ENCODE assay signal across 10 cellular contexts in genomic region chr6:152975204-152975915, GRCh38. TPM values are rescaled to one million over a fixed set of nuclear protein-coding genes. Genes with fewer than 3 reads are reported as not detected.
DNase-seq lines count a peak whose midpoint lies in the region; ATAC-seq and TF ChIP-seq lines count a peak whose summit lies in the region.
"Had no signal": no experiment of that assay in that cellular context is flagged by ENCODE, and none has a peak within 500 bp of the region (broad histone marks: within the 10 kb centered on the region; RNA-seq: fewer than 3 reads in every experiment).

No MANE protein-coding gene starts in this region.

- H3K9me3 Mint-ChIP-seq in activated T-cell treated with anti-CD3 and anti-CD28 coated beads, Interleukin-2, amount 50 U/mL, for 24 hours, result peaks cover 4% of the 10 kb centered on the region
- no peaks in the 10 kb centered on the region for H3K9me3 Mint-ChIP-seq in brain
- H3K9me3 Mint-ChIP-seq in H9, result no peaks in the 10 kb centered on the region
- H3K9me3 Mint-ChIP-seq: naive B cell had no signal

- H4K5ac ChIP-seq in H9 (ENCODE audit: insufficient read length, low read depth, low read length), result no peak overlapping the region

- H3K27ac Mint-ChIP-seq in activated T-cell treated with anti-CD3 and anti-CD28 coated beads, Interleukin-2, amount 50 U/mL, for 24 hours, result no peak overlapping the region
- H3K27ac Mint-ChIP-seq in brain (peak overlapping the region in 3 of 5 experiments; percentile 21 to 66 (median 55)), H9 (peak overlapping the region in 1 of 3 experiments; percentile 46; a peak in 2 of 7 replicates)
- H3K27ac Mint-ChIP-seq: naive B cell had no signal

- no peaks in the 10 kb centered on the region for H3K27me3 Mint-ChIP-seq in activated T-cell treated with anti-CD3 and anti-CD28 coated beads, Interleukin-2, amount 50 U/mL, for 24 hours
- H3K27me3 Mint-ChIP-seq in brain, result peaks cover 2% of the 10 kb centered on the region
- H3K27me3 Mint-ChIP-seq in H9 (ENCODE audit: low read depth), result no peaks in the 10 kb centered on the region
- H3K27me3 Mint-ChIP-seq: naive B cell had no signal

- ATAC-seq in HG03432 (IDR thresholded peaks at IDR 0.05; ENCODE audit: unreplicated experiment) (peak; percentile 47), HG02885 (IDR thresholded peaks at IDR 0.05; ENCODE audit: poor library complexity, unreplicated experiment) (no peak)
- peak; percentile 40 for ATAC-seq in stimulated activated naive CD8-positive, alpha-beta T cell treated with anti-CD3 and anti-CD28 coated beads, Interleukin-15, Interleukin-2, amounts not matched to agents 100 U/mL and 50 U/mL, for 24 hours

- H2BK15ac ChIP-seq in H9 (ENCODE audit: low read depth, low read length), result no peak overlapping the region

- H3K4me1 Mint-ChIP-seq in activated T-cell treated with anti-CD3 and anti-CD28 coated beads, Interleukin-2, amount 50 U/mL, for 24 hours (ENCODE audit: low read depth), result peaks cover 52% of the 10 kb centered on the region
- H3K4me1 Mint-ChIP-seq in brain (peaks cover 69% of the 10 kb centered on the region), H9 (peaks cover 40 to 44% of the 10 kb centered on the region in 2 experiments)

- TF ChIP-seq CTCF in brain (conservative IDR thresholded peaks at IDR 0.05) (no peak), H9 (conservative IDR thresholded peaks at IDR 0.05) (no peak), transverse colon (IDR thresholded peaks at IDR 0.05) (no peak)

- no peak overlapping the region for H3K9ac ChIP-seq in H9 (ENCODE audit: extremely low read depth, insufficient read length, low read length)

- no peak overlapping the region for H2AFZ ChIP-seq in H9 (ENCODE audit: low read length)

- H3K4me3 ChIP-seq in transverse colon, result no peak overlapping the region
- H3K4me3 ChIP-seq: esophagus muscularis mucosa had no signal

- H3K9me3 ChIP-seq in H9 (ENCODE audit: control insufficient read depth, low read depth, low read length) (no peaks in the 10 kb centered on the region), transverse colon (no peaks in the 10 kb centered on the region)
- H3K9me3 ChIP-seq: esophagus muscularis mucosa had no signal

- H3K23me2 ChIP-seq in H9 (ENCODE audit: insufficient read length, low read depth, low read length, poor library complexity, severe bottlenecking), result no peaks in the 10 kb centered on the region

- peaks cover 49% of the 10 kb centered on the region for H3K79me2 ChIP-seq in H9 (ENCODE audit: insufficient read depth, low read length)

- WGBS in H9 (ENCODE audit: extremely low coverage, insufficient read length, low lambda C conversion rate), result no CpG with 5 or more reads among the region's 4 CpGs
- 64 to 76% methylated on average over 4 of the region's 4 CpGs for WGBS in transverse colon (ENCODE audit: low coverage in 1 of 2), 2 donors

- peak overlapping the region; percentile 1 for H3K4me3 Mint-ChIP-seq in activated T-cell treated with anti-CD3 and anti-CD28 coated beads, Interleukin-2, amount 50 U/mL, for 24 hours
- H3K4me3 Mint-ChIP-seq in brain (peak overlapping the region in 4 of 5 experiments; percentile 54 to 75 (median 66)), H9 (peak overlapping the region in 1 of 2 experiments; percentile 47; a peak in 1 of 5 replicates)

- H3K79me1 ChIP-seq in H9 (ENCODE audit: insufficient read depth, low read depth, low read length, poor library complexity, severe bottlenecking), result peaks cover 4% of the 10 kb centered on the region

- no peaks in the 10 kb centered on the region for H4K20me1 ChIP-seq in H9 (ENCODE audit: control insufficient read depth, insufficient read depth, insufficient read length)

- DNase-seq in activated T-cell treated with anti-CD3 and anti-CD28 coated beads, Interleukin-2, amount 50 U/mL, for 24 hours, result no peak
- DNase-seq in activated T-cell treated with anti-CD3 and anti-CD28 coated beads, Interleukin-2, amount 50 U/mL, for 1 hour, result no peak
- DNase-seq in stimulated activated naive CD8-positive, alpha-beta T cell treated with anti-CD3 and anti-CD28 coated beads, Interleukin-15, Interleukin-2, amounts not matched to agents 100 U/mL and 50 U/mL, for 24 hours, result no peak
- DNase-seq in H9 (no peak), transverse colon (no peak)
- DNase-seq: naive B cell had no signal

- H3K36me3 ChIP-seq in transverse colon, result peaks cover 0 to 22% (median 9%) of the 10 kb centered on the region in 4 donors

- H3K14ac ChIP-seq in H9 (ENCODE audit: insufficient read depth, low read length), result no peak overlapping the region

- H2BK12ac ChIP-seq in H9 (ENCODE audit: insufficient read length, low read depth, low read length), result no peak overlapping the region

- in situ Hi-C loops in transverse colon (cut with MboI; ENCODE audit: low pct_ligation_motif_present in 1 of 4, low pct_unique_long_range_greater_than_20kb in 1 of 4, low sequenced_read_pairs in 3 of 4), result no loop called here

- no peak overlapping the region for H3T11ph ChIP-seq in H9 (ENCODE audit: low read length)

- no peak overlapping the region for H3K23ac ChIP-seq in H9 (ENCODE audit: insufficient read length, low read depth, low read length)

- H4K91ac ChIP-seq in H9 (ENCODE audit: insufficient read length, low read depth, low read length), result no peak overlapping the region

- no peak overlapping the region for H3K27ac ChIP-seq in H9 (ENCODE audit: insufficient read length, low read depth, low read length)
- no peak overlapping the region for H3K27ac ChIP-seq in transverse colon
- H3K27ac ChIP-seq: esophagus muscularis mucosa had no signal

- no peak overlapping the region for H2BK20ac ChIP-seq in H9 (ENCODE audit: low read depth, low read length, poor library complexity, severe bottlenecking)

- peaks cover 94% of the 10 kb centered on the region for H3K36me3 Mint-ChIP-seq in activated T-cell treated with anti-CD3 and anti-CD28 coated beads, Interleukin-2, amount 50 U/mL, for 24 hours (ENCODE audit: low read depth)
- H3K36me3 Mint-ChIP-seq in brain, result peaks cover 48% of the 10 kb centered on the region
- peaks cover 51 to 69% (median 61%) of the 10 kb centered on the region in 3 experiments for H3K36me3 Mint-ChIP-seq in H9 (ENCODE audit: insufficient read depth in 1 of 3, low read depth in 3 of 3)

- TF ChIP-seq POLR2A in transverse colon (IDR thresholded peaks at IDR 0.05), result no peak

- H3K18ac ChIP-seq in H9 (ENCODE audit: insufficient read length, low read depth, low read length), result no peak overlapping the region

- no peak overlapping the region for H4K8ac ChIP-seq in H9 (replicated peaks; ENCODE audit: insufficient read length, low read depth, low read length)

- no peak overlapping the region for H3K4ac ChIP-seq in H9 (ENCODE audit: low read depth, low read length)

- H3K27me3 ChIP-seq in H9 (ENCODE audit: insufficient read depth, low read length), result no peaks in the 10 kb centered on the region
- H3K27me3 ChIP-seq in transverse colon, result no peaks in the 10 kb centered on the region
- H3K27me3 ChIP-seq: esophagus muscularis mucosa had no signal

- no peak overlapping the region for H3K56ac ChIP-seq in H9 (ENCODE audit: insufficient read length, low read depth, low read length)

- no peak overlapping the region for H2BK120ac ChIP-seq in H9 (ENCODE audit: low read depth, low read length, poor library complexity, severe bottlenecking)

- intact Hi-C loops in transverse colon (cut with DNase I; ENCODE audit: low total_unique reads), result no loop called here

- no peak overlapping the region for H2BK5ac ChIP-seq in H9 (ENCODE audit: insufficient read length, low read length)

- no peak overlapping the region for H3K4me2 ChIP-seq in H9 (ENCODE audit: insufficient read depth, insufficient read length, low read length)

- H3K4me1 ChIP-seq in H9 (ENCODE audit: insufficient read depth, low read length) (no peaks in the 10 kb centered on the region; the same call in 1 of the 2 replicates), transverse colon (peaks cover 0 to under 1% (median 0%) of the 10 kb centered on the region in 4 donors)
- H3K4me1 ChIP-seq: esophagus muscularis mucosa had no signal

- no peak overlapping the region for H2AK5ac ChIP-seq in H9 (ENCODE audit: insufficient read length, low read length)

- TF ChIP-seq EP300 in transverse colon (IDR thresholded peaks at IDR 0.05; ENCODE audit: low read depth), result no peak

RNA-seq across cellular contexts. Expression of gene FBXO5, which starts 7.5 kb away (rescaled TPM):
- polyA plus RNA-seq in brain (ENCODE audit: insufficient read depth, low read depth, low replicate concordance), result 16.7 TPM
- total RNA-seq in H9 (2021) (43.2 and 47.6 TPM in 2 replicates), transverse colon (1 to 10 TPM; 1.5 to 3.2 (median 2.5) TPM)

RNA-seq across cellular contexts. Expression of gene MTRF1L, which starts 27.1 kb away (rescaled TPM):
- 11.7 TPM for polyA plus RNA-seq in brain (ENCODE audit: insufficient read depth, low read depth, low replicate concordance)
- total RNA-seq in H9 (2021) (26.5 and 29.2 TPM in 2 replicates), transverse colon (10 to 100 TPM in 3 of 4 donors, 1 to 10 TPM in 1; 3.6 to 17.1 (median 15.9) TPM)

Comparison
In these comparisons a context has a peak if more than half of its experiments do, and no peak if none do; other contexts are left out.
1. RNA of gene FBXO5, which starts 7.5 kb away (total RNA-seq): 43.2 to 47.6 TPM in H9; 1.5 to 3.2 TPM in transverse colon; every median in the first group is over 10 times any median in the second.